ENCODE assay signal across 23 cellular contexts in genomic region chr14:106083082-106083481, GRCh38.
DNase-seq lines count a peak whose midpoint lies in the region; FAIRE-seq and TF ChIP-seq lines count a peak whose summit lies in the region.
"Had no signal": no experiment of that assay in that cellular context is flagged by ENCODE, and none has a peak within 500 bp of the region (broad histone marks: within the 10 kb centered on the region; RNA-seq: fewer than 3 reads in every experiment).

No MANE protein-coding gene starts in this region.

- DNase-seq in Daoy (ENCODE audit: low read depth) (peak; percentile 39), H54 (ENCODE audit: insufficient read length, low spot score) (peak; percentile 7), RKO (ENCODE audit: low spot score) (peak; percentile 75), renal cortical epithelial cell (ENCODE audit: low read depth) (peak; percentile 13), NCI-H2227 treated with DMSO at 0.1 percent for 48 hours (lab: John Stamatoyannopoulos, UW) (no peak), NCI-H2107 treated with DMSO at 0.1 percent for 48 hours (lab: John Stamatoyannopoulos, UW; ENCODE audit: unreplicated experiment) (no peak), SHP77 treated with DMSO at 0.1 percent for 48 hours (lab: John Stamatoyannopoulos, UW) (no peak)
- DNase-seq: ACHN; BE2C; CD8-positive, alpha-beta memory T cell; DMS 273 treated with DMSO at 0.1 percent for 48 hours; DND-41; H7; NCI-H1092 treated with DMSO at 0.1 percent for 48 hours; NCI-H1436; NCI-H187; NCI-H2081 treated with DMSO at 0.1 percent for 48 hours; NCI-H2171 treated with DMSO at 0.1 percent for 48 hours; NCI-H524; NCI-H774; SIG-M5; T-helper 2 cell had no signal

- FAIRE-seq in H54 (lab: Jason Lieb, UNC): no peak
- FAIRE-seq: GM18507 had no signal

- TF ChIP-seq POLR2A in H54 (IDR thresholded peaks at IDR 0.05; ENCODE audit: low read depth, low read length): no peak

Comparison
In these comparisons a context has a peak if more than half of its experiments do, and no peak if none do; other contexts are left out.
1. DNase-seq: peak in Daoy (single experiment), H54 (single experiment), RKO (single experiment) and renal cortical epithelial cell (single experiment); none in NCI-H2227 treated with DMSO at 0.1 percent for 48 hours (single experiment), NCI-H2107 treated with DMSO at 0.1 percent for 48 hours (single experiment) and SHP77 treated with DMSO at 0.1 percent for 48 hours (single experiment).